In genomic region chr6:108715832-108716231, GRCh38 we compare ENCODE assay signal across 2 cellular contexts.
TF ChIP-seq lines count a peak whose summit lies in the region.

No MANE protein-coding gene starts in this region.

TF ChIP-seq in H1, 55 proteins besides CTCF, POLR2A, EP300 and RAD21:
- no peak for TF ChIP-seq SUZ12 (IDR thresholded peaks at IDR 0.05; ENCODE audit: low read length)
- TF ChIP-seq CREB1 (IDR thresholded peaks at IDR 0.05), result no peak
- TF ChIP-seq POLR2AphosphoS5 (IDR thresholded peaks at IDR 0.05; ENCODE audit: low read depth, low read length), result no peak
- no peak for TF ChIP-seq SAP30 (IDR thresholded peaks at IDR 0.05; ENCODE audit: insufficient read depth, insufficient replicate concordance, low read length)
- TF ChIP-seq E2F6 (IDR thresholded peaks at IDR 0.05), result no peak
- no peak for TF ChIP-seq SRF (IDR thresholded peaks at IDR 0.05; ENCODE audit: low read depth, low read length)
- TF ChIP-seq EZH2 (IDR thresholded peaks at IDR 0.05; ENCODE audit: low read depth, low read length, severe bottlenecking), result no peak
- no peak for TF ChIP-seq TAF7 (optimal IDR thresholded peaks at IDR 0.05; ENCODE audit: borderline replicate concordance, low read depth, low read length)
- TF ChIP-seq JUN (IDR thresholded peaks at IDR 0.05; ENCODE audit: low read depth, low read length), result no peak
- no peak for TF ChIP-seq SIX5 (IDR thresholded peaks at IDR 0.05; ENCODE audit: low read depth, low read length)
- TF ChIP-seq CBX8 (IDR thresholded peaks at IDR 0.05; ENCODE audit: borderline replicate concordance, low read depth, low read length), result no peak
- TF ChIP-seq CHD7 (IDR thresholded peaks at IDR 0.05; ENCODE audit: insufficient replicate concordance, low read length), result no peak
- no peak for TF ChIP-seq CBX5 (IDR thresholded peaks at IDR 0.05; ENCODE audit: low read depth, low read length)

TF ChIP-seq in WTC11, 78 proteins besides CTCF, POLR2A, EP300 and RAD21:
- TF ChIP-seq, protein P1, sequence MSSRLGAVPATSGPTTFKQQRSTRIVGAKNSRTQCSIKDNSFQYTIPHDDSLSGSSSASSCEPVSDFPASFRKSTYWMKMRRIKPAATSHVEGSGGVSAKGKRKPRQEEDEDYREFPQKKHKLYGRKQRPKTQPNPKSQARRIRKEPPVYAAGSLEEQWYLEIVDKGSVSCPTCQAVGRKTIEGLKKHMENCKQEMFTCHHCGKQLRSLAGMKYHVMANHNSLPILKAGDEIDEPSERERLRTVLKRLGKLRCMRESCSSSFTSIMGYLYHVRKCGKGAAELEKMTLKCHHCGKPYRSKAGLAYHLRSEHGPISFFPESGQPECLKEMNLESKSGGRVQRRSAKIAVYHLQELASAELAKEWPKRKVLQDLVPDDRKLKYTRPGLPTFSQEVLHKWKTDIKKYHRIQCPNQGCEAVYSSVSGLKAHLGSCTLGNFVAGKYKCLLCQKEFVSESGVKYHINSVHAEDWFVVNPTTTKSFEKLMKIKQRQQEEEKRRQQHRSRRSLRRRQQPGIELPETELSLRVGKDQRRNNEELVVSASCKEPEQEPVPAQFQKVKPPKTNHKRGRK (CRISPR knock-in tag; IDR thresholded peaks at IDR 0.05; ENCODE audit: borderline replicate concordance), result no peak
- TF ChIP-seq ZMAT4 (CRISPR knock-in tag; IDR thresholded peaks at IDR 0.05) (no peak), FOXP1 (CRISPR knock-in tag; IDR thresholded peaks at IDR 0.05; ENCODE audit: borderline replicate concordance) (no peak), USF2 (CRISPR knock-in tag; IDR thresholded peaks at IDR 0.05) (no peak), ZNF121 (CRISPR knock-in tag; IDR thresholded peaks at IDR 0.05) (no peak), HMGA2 (CRISPR knock-in tag; IDR thresholded peaks at IDR 0.05) (no peak), CREM (CRISPR knock-in tag; IDR thresholded peaks at IDR 0.05) (no peak), HMGXB4 (CRISPR knock-in tag; IDR thresholded peaks at IDR 0.05) (no peak), GRHL2 (CRISPR knock-in tag; IDR thresholded peaks at IDR 0.05; ENCODE audit: insufficient replicate concordance, severe bottlenecking) (no peak)
- TF ChIP-seq, protein P2, sequence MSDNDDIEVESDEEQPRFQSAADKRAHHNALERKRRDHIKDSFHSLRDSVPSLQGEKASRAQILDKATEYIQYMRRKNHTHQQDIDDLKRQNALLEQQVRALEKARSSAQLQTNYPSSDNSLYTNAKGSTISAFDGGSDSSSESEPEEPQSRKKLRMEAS (CRISPR knock-in tag; IDR thresholded peaks at IDR 0.05), result no peak
